8 cellular contexts compared by ENCODE assay signal in genomic region chrX:30888526-30889146, GRCh38. TPM values are rescaled to one million over a fixed set of nuclear protein-coding genes. Genes with fewer than 3 reads are reported as not detected.
A peak's percentile ranks its signal among the peaks of the same experiment; 100 is the strongest.
DNase-seq lines count a peak whose midpoint lies in the region; ATAC-seq and TF ChIP-seq lines count a peak whose summit lies in the region.

No MANE protein-coding gene starts in this region.

- CTCF ChIA-PET in BJ (lab: Yijun Ruan, JAX) = no interaction called here

- H3K27me3 ChIP-seq in BJ (ENCODE audit: control insufficient read depth, insufficient read depth, low read length) = no peaks in the 10 kb centered on the region
- no peaks in the 10 kb centered on the region for H3K27me3 ChIP-seq in mucosa of rectum (ENCODE audit: control insufficient read depth in 2 of 2, insufficient read depth in 2 of 2, low read length in 2 of 2)
- H3K27me3 ChIP-seq in thoracic aorta (replicated peaks; ENCODE audit: insufficient read depth) = no peaks in the 10 kb centered on the region

- H3K9ac ChIP-seq in mucosa of rectum (ENCODE audit: low read depth in 1 of 2, low read length in 2 of 2) = peak overlapping the region; percentile 79 to 85

- peak overlapping the region; percentile 68 for H3K4me3 ChIP-seq in BJ (ENCODE audit: low read depth, low read length)
- H3K4me3 ChIP-seq in mucosa of rectum (ENCODE audit: low read length in 2 of 2) = peak overlapping the region; percentile 75 to 87
- peak overlapping the region; percentile 83 for H3K4me3 ChIP-seq in thoracic aorta

- H3K36me3 ChIP-seq in BJ (ENCODE audit: control insufficient read depth, insufficient read depth, low read length) = no peaks in the 10 kb centered on the region
- no peaks in the 10 kb centered on the region for H3K36me3 ChIP-seq in mucosa of rectum (ENCODE audit: control insufficient read depth in 2 of 2, insufficient read depth in 2 of 2, low read length in 2 of 2)
- H3K36me3 ChIP-seq in thoracic aorta = no peaks in the 10 kb centered on the region

- H3K9me3 ChIP-seq in mucosa of rectum (ENCODE audit: control insufficient read depth in 2 of 2, low read length in 2 of 2) (no peaks in the 10 kb centered on the region), thoracic aorta (no peaks in the 10 kb centered on the region)

- ATAC-seq in GM19043 (IDR thresholded peaks at IDR 0.05; ENCODE audit: low read depth, unreplicated experiment) (peak; percentile 14), HG03196 (IDR thresholded peaks at IDR 0.05; ENCODE audit: unreplicated experiment) (peak; percentile 30), thoracic aorta (ENCODE audit: insufficient number of reproducible peaks, low FRiP score, low read depth) (no peak)

- no peaks in the 10 kb centered on the region for H3K4me1 ChIP-seq in mucosa of rectum (ENCODE audit: control insufficient read depth in 2 of 2, insufficient read depth in 2 of 2, low read length in 2 of 2)
- H3K4me1 ChIP-seq in thoracic aorta (ENCODE audit: control insufficient read depth in 1 of 2, low read depth in 2 of 2) = peaks cover 0 to 6% of the 10 kb centered on the region in 2 donors

- TF ChIP-seq CTCF in BJ (IDR thresholded peaks at IDR 0.05; ENCODE audit: insufficient read depth, low read depth, low read length) (no peak), thoracic aorta (IDR thresholded peaks at IDR 0.05) (no peak)

- POLR2A ChIA-PET in BJ (lab: Charles Lee) = no interaction called here

- DNase-seq in BJ (ENCODE audit: low read depth) (no peak), UCSD-AML1 (lab: John Stamatoyannopoulos, UW; ENCODE audit: unreplicated experiment) (peak; percentile 34), thoracic aorta (ENCODE audit: low spot score) (no peak), NCI-H1694 (lab: John Stamatoyannopoulos, UW) (no peak)
- DNase-seq in effector CD8-positive, alpha-beta T cell (lab: John Stamatoyannopoulos, UW) = peak; percentile 19

- H3K27ac ChIP-seq in mucosa of rectum (ENCODE audit: low read depth in 2 of 2, low read length in 2 of 2) (peak overlapping the region; percentile 82 to 83), thoracic aorta (peak overlapping the region; percentile 17 to 77)

RNA-seq across cellular contexts. Expression of gene TAB3, which starts 0.4 kb away (rescaled TPM):
- polyA plus RNA-seq in BJ (2011; rRNA removed) = 8.6 and 13.5 TPM in 2 replicates
- polyA minus RNA-seq in BJ (2011; rRNA and poly(A)+ RNA removed) = 7.4 and 10.0 TPM in 2 replicates
- total RNA-seq in thoracic aorta = 10 to 100 TPM; 34.8 to 40.6 TPM

Comparison
In these comparisons a context has a peak if more than half of its experiments do, and no peak if none do; other contexts are left out.
1. DNase-seq: peak in UCSD-AML1 (single experiment) and effector CD8-positive, alpha-beta T cell (single experiment); none in BJ (single experiment), thoracic aorta (single experiment) and NCI-H1694 (single experiment).
2. Peak in every context shown above with its lines, with median percentiles within 50 percentile points of each other: H3K4me3 ChIP-seq.